In genomic region chr22:37212174-37212906, GRCh38 we compare ENCODE assay signal across 10 cellular contexts. TPM values are rescaled to one million over a fixed set of nuclear protein-coding genes. Genes with fewer than 3 reads are reported as not detected.
DNase-seq lines count a peak whose midpoint lies in the region.
"Had no signal": no experiment of that assay in that cellular context is flagged by ENCODE, and none has a peak within 500 bp of the region (broad histone marks: within the 10 kb centered on the region; RNA-seq: fewer than 3 reads in every experiment).

TSS of gene SSTR3 (minus strand) at chr22:37212477. CDS start at chr22:37207803, 4,674 bp downstream.

- peak within 1 kb of the TSS; percentile 59 for H3K4me3 ChIP-seq in endocrine pancreas (ENCODE audit: control insufficient read depth, insufficient read depth, low read length)

- H3K4me1 ChIP-seq in endocrine pancreas (ENCODE audit: control insufficient read depth, insufficient read depth, low read length): no peaks in the 10 kb centered on the region

- peak; percentile 25 for DNase-seq in DMS 273 (lab: John Stamatoyannopoulos, UW; ENCODE audit: unreplicated experiment)
- no peak for DNase-seq in DMS 273 treated with DMSO at 0.1 percent for 48 hours (lab: John Stamatoyannopoulos, UW)
- DNase-seq in NCI-H2171 treated with DMSO at 0.1 percent for 48 hours (lab: John Stamatoyannopoulos, UW): peak; percentile 86
- peak; percentile 20 for DNase-seq in occipital lobe (lab: John Stamatoyannopoulos, UW)
- DNase-seq in NCI-H2196 treated with DMSO at 0.1 percent for 48 hours (lab: John Stamatoyannopoulos, UW; ENCODE audit: unreplicated experiment): no peak
- DNase-seq in NCI-H446 (lab: John Stamatoyannopoulos, UW): no peak
- no peak for DNase-seq in SIG-M5 treated with dmso at 0.1 percent for 504 hours (lab: John Stamatoyannopoulos, UW; ENCODE audit: unreplicated experiment)
- DNase-seq: NK-92 treated with Interleukin-12 subunit alpha and Interleukin-12 subunit beta, amount 100 ng/mL, for 24 hours had no signal

- H3K36me3 ChIP-seq in endocrine pancreas (ENCODE audit: control insufficient read depth, insufficient read depth, low read length): no peaks in the 10 kb centered on the region

- H3K9me3 ChIP-seq in endocrine pancreas (ENCODE audit: control insufficient read depth, low read length): no peaks in the 10 kb centered on the region

- peak within 1 kb of the TSS; percentile 58 for H3K9ac ChIP-seq in endocrine pancreas (ENCODE audit: control insufficient read depth, insufficient read depth, low read length)

- no peaks in the 10 kb centered on the region for H3K27me3 ChIP-seq in endocrine pancreas (ENCODE audit: control insufficient read depth, insufficient read depth, low read length)

RNA-seq across cellular contexts. Expression of gene SSTR3, which starts in this region (rescaled TPM):
- total RNA-seq in occipital lobe: not detected
- total RNA-seq: HT1080 had no signal

Comparison
In these comparisons a context has a peak if more than half of its experiments do, and no peak if none do; other contexts are left out.
1. DNase-seq: peak in DMS 273 (single experiment) and NCI-H2171 treated with DMSO at 0.1 percent for 48 hours (single experiment); none in DMS 273 treated with DMSO at 0.1 percent for 48 hours (single experiment), NCI-H2196 treated with DMSO at 0.1 percent for 48 hours (single experiment), NCI-H446 (0 of 2) and SIG-M5 treated with dmso at 0.1 percent for 504 hours (single experiment).
2. Peak in DNase-seq in occipital lobe; RNA of the gene not detected or under 1 TPM.